8 cellular contexts compared by ENCODE assay signal in the genomic region with DNA sequence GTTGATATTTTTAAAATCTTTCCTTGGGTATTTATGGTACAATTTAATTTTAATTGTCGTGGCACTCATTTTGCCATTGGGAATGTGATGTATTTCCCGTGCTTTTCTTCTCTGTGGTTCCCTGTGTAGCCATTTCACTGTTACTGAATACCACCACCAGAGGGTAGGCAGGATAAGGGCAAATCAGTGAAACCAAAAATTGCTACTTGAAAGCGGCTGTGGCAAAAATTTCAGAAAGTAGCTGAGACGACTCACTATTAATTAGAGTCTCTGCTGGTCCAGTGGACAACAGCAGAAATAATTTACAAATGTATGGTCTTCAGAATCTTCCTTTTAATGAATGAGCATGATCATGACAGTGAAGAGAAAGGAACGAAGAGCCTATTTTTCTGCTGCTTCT. TPM values are rescaled to one million over a fixed set of nuclear protein-coding genes. Genes with fewer than 3 reads are reported as not detected.
DNase-seq lines count a peak whose midpoint lies in the region; ATAC-seq and TF ChIP-seq lines count a peak whose summit lies in the region.

No MANE protein-coding gene starts in this region.

- intact Hi-C loops in sigmoid colon (cut with DNase I) = loop anchor here (1.0 to 10.0 kb wide), 2 partner anchors 36 to 412 kb away; no protein-coding TSS in a partner anchor

- no peaks in the 10 kb centered on the region for H3K9me3 Mint-ChIP-seq in T-helper 1 cell treated with Interleukin-12 subunit alpha and Interleukin-12 subunit beta and Interleukin-4 antibody, amounts not matched to agents 30 μg/mL and 1 μg/mL, for 36 hours
- H3K9me3 Mint-ChIP-seq in stimulated activated memory B cell treated with anti-CD40 and anti-IgM and Interleukin-4, amounts not matched to agents 10 μg/mL and 1 μg/mL and 100 μg/mL, for 72 hours = no peaks in the 10 kb centered on the region

- ATAC-seq in GM19463 (IDR thresholded peaks at IDR 0.05; ENCODE audit: unreplicated experiment) (peak; percentile 75), HG03432 (IDR thresholded peaks at IDR 0.05; ENCODE audit: unreplicated experiment) (peak; percentile 86)
- no peak for ATAC-seq in stimulated activated memory B cell treated with anti-CD40 and anti-IgM and Interleukin-4, amounts not matched to agents 10 μg/mL and 1 μg/mL and 100 μg/mL, for 72 hours

- H3K79me2 ChIP-seq in fibroblast of lung (ENCODE audit: control insufficient read depth, insufficient read depth, low read length) = no peaks in the 10 kb centered on the region

- no peak overlapping the region for H3K27ac ChIP-seq in fibroblast of lung (ENCODE audit: insufficient read depth, low read length)
- no peak overlapping the region for H3K27ac ChIP-seq in sigmoid colon

- no peaks in the 10 kb centered on the region for H4K20me1 ChIP-seq in fibroblast of lung (ENCODE audit: control insufficient read depth, extremely low read depth, insufficient read depth, low read length)

- H3K4me1 Mint-ChIP-seq in T-helper 1 cell treated with Interleukin-12 subunit alpha and Interleukin-12 subunit beta and Interleukin-4 antibody, amounts not matched to agents 30 μg/mL and 1 μg/mL, for 36 hours (ENCODE audit: low read depth) = peaks cover 20% of the 10 kb centered on the region
- H3K4me1 Mint-ChIP-seq in stimulated activated memory B cell treated with anti-CD40 and anti-IgM and Interleukin-4, amounts not matched to agents 10 μg/mL and 1 μg/mL and 100 μg/mL, for 72 hours = peaks cover 17% of the 10 kb centered on the region

- H3K36me3 Mint-ChIP-seq in T-helper 1 cell treated with Interleukin-12 subunit alpha and Interleukin-12 subunit beta and Interleukin-4 antibody, amounts not matched to agents 30 μg/mL and 1 μg/mL, for 36 hours (ENCODE audit: low read depth) = no peaks in the 10 kb centered on the region
- H3K36me3 Mint-ChIP-seq in stimulated activated memory B cell treated with anti-CD40 and anti-IgM and Interleukin-4, amounts not matched to agents 10 μg/mL and 1 μg/mL and 100 μg/mL, for 72 hours = no peaks in the 10 kb centered on the region

- H3K4me1 ChIP-seq in fibroblast of lung (ENCODE audit: control insufficient read depth, extremely low read depth, insufficient read depth, low read length) (no peaks in the 10 kb centered on the region), sigmoid colon (no peaks in the 10 kb centered on the region)

- H3K27me3 Mint-ChIP-seq in T-helper 1 cell treated with Interleukin-12 subunit alpha and Interleukin-12 subunit beta and Interleukin-4 antibody, amounts not matched to agents 30 μg/mL and 1 μg/mL, for 36 hours (ENCODE audit: low read depth) = peaks cover 15% of the 10 kb centered on the region
- H3K27me3 Mint-ChIP-seq in stimulated activated memory B cell treated with anti-CD40 and anti-IgM and Interleukin-4, amounts not matched to agents 10 μg/mL and 1 μg/mL and 100 μg/mL, for 72 hours = no peaks in the 10 kb centered on the region

- 35 to 60% methylated on average over 5 of the region's 5 CpGs for WGBS in sigmoid colon, 2 donors

- H3K4me3 ChIP-seq in fibroblast of lung (replicated peaks in 1 of 4; ENCODE audit: control extremely low read depth in 1 of 4, insufficient read depth in 1 of 4, low read depth in 3 of 4, low read length in 4 of 4) = peak overlapping the region in 1 of 4 experiments; percentile 34
- no peak overlapping the region for H3K4me3 ChIP-seq in sigmoid colon

- TF ChIP-seq POLR2A in sigmoid colon (IDR thresholded peaks at IDR 0.05) = no peak

- H3K36me3 ChIP-seq in fibroblast of lung (ENCODE audit: control insufficient read depth, insufficient read depth, low read length) (no peaks in the 10 kb centered on the region), sigmoid colon (no peaks in the 10 kb centered on the region)

- H3K27me3 ChIP-seq in fibroblast of lung (ENCODE audit: control insufficient read depth, insufficient read depth, low read length) (no peaks in the 10 kb centered on the region), sigmoid colon (peaks cover 0 to 16% (median 0%) of the 10 kb centered on the region in 3 donors)

- H3K9me3 ChIP-seq in fibroblast of lung (ENCODE audit: control insufficient read depth, insufficient read depth, low read depth, low read length) = no peaks in the 10 kb centered on the region
- no peaks in the 10 kb centered on the region for H3K9me3 ChIP-seq in sigmoid colon

- no peak overlapping the region for H3K4me2 ChIP-seq in fibroblast of lung (ENCODE audit: extremely low read depth, insufficient read depth, low read length)

- no peak overlapping the region for H3K27ac Mint-ChIP-seq in T-helper 1 cell treated with Interleukin-12 subunit alpha and Interleukin-12 subunit beta and Interleukin-4 antibody, amounts not matched to agents 30 μg/mL and 1 μg/mL, for 36 hours
- H3K27ac Mint-ChIP-seq in stimulated activated memory B cell treated with anti-CD40 and anti-IgM and Interleukin-4, amounts not matched to agents 10 μg/mL and 1 μg/mL and 100 μg/mL, for 72 hours = no peak overlapping the region

- TF ChIP-seq EP300 in sigmoid colon (IDR thresholded peaks at IDR 0.05) = no peak

- no peak overlapping the region for H2AFZ ChIP-seq in fibroblast of lung (ENCODE audit: low read length)

- peak; percentile 17 for DNase-seq in NK-92 treated with Interleukin-12 subunit alpha and Interleukin-12 subunit beta, amount 100 ng/mL, for 24 hours (lab: John Stamatoyannopoulos, UW)
- DNase-seq in NK-92 (lab: John Stamatoyannopoulos, UW; ENCODE audit: unreplicated experiment) (no peak), fibroblast of lung (ENCODE audit: low read depth in 2 of 2) (peak; percentile 6 to 36), sigmoid colon (no peak)

- peak overlapping the region; percentile 25 for H3K4me3 Mint-ChIP-seq in T-helper 1 cell treated with Interleukin-12 subunit alpha and Interleukin-12 subunit beta and Interleukin-4 antibody, amounts not matched to agents 30 μg/mL and 1 μg/mL, for 36 hours
- no peak overlapping the region for H3K4me3 Mint-ChIP-seq in stimulated activated memory B cell treated with anti-CD40 and anti-IgM and Interleukin-4, amounts not matched to agents 10 μg/mL and 1 μg/mL and 100 μg/mL, for 72 hours

- TF ChIP-seq CTCF in fibroblast of lung (conservative IDR thresholded peaks at IDR 0.05 in 1 of 2, IDR thresholded peaks at IDR 0.05 in 1 of 2; ENCODE audit: low read depth in 1 of 2, low read length in 2 of 2) = peak; percentile 50 to 62
- peak; percentile 13 to 62 (median 47) for TF ChIP-seq CTCF in sigmoid colon (IDR thresholded peaks at IDR 0.05)

- H3K9ac ChIP-seq in fibroblast of lung (ENCODE audit: insufficient read depth, low read length) = no peak overlapping the region

RNA-seq across cellular contexts. Expression of a gene that starts 34.4 kb away (rescaled TPM):
- total RNA-seq in fibroblast of lung (3.3 and 6.2 TPM in 2 replicates), sigmoid colon (1 to 10 TPM in 3 of 4 donors, under 1 TPM in 1; 0.83 to 5.4 (median 3.6) TPM)
- polyA plus RNA-seq in fibroblast of lung (0.36 and 0.42 TPM in 2 replicates), sigmoid colon (1 to 10 TPM in 1 of 3 donors, not detected in 2; 2.1 TPM)
- 0.12 and 0.36 TPM in 2 replicates for polyA plus RNA-seq in fibroblast of lung (2012)
- polyA minus RNA-seq in fibroblast of lung (ENCODE audit: low replicate concordance) = 0.48 and 1.4 TPM in 2 replicates

Comparison
In these comparisons a context has a peak if more than half of its experiments do, and no peak if none do; other contexts are left out.
1. DNase-seq: peak in NK-92 treated with Interleukin-12 subunit alpha and Interleukin-12 subunit beta, amount 100 ng/mL, for 24 hours (single experiment) and fibroblast of lung (2 of 2); none in NK-92 (single experiment) and sigmoid colon (single experiment).